Comparison of ENCODE assay signal across 15 cellular contexts in the genomic region with DNA sequence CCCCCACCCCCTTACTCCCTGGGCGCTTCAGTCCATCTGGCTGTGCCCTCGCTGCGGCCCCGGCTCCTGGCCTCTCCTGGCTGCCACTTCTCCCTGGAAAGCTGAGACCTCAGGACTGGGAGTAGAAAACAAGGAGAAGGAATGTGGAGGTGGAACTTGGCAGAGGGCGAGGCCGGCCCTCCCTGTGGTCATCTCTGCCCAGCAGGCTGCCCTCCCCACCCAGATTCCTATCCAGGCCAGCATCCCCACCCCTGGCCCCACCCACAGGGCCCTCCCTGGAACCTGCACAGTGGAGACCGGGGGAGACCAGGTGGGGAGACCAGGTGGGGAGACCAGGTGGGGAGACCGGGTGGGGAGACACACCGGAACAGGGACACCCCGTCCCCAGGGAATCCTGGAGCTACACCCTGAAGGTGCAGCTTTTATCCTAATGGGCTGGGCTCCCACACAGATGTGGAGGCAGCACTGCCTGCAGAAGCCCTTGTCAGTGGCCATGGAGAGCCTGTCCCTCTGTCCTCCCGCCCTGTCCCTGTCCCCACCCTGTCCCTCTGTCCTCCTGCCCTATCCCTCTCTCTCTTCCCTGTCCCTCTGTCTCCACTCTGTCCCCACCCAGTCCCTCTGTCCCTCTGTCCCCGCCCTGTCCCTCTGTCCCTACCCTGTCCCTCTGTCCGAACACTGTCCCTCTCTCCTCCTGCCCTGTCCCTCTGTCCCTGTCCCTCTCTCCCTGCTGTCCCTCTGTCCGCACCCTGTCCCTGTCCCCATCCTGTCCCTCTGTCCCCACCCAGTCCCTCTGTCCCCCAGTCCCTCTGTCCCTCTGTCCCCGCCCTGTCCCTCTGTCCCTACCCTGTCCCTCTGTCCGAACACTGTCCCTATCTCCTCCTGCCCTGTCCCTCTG.
DNase-seq lines count a peak whose midpoint lies in the region; ATAC-seq, FAIRE-seq and TF ChIP-seq lines count a peak whose summit lies in the region.
"Had no signal": no experiment of that assay in that cellular context is flagged by ENCODE, and none has a peak within 500 bp of the region (broad histone marks: within the 10 kb centered on the region; RNA-seq: fewer than 3 reads in every experiment).

No MANE protein-coding gene starts in this region.

- no peaks in the 10 kb centered on the region for H3K4me1 Mint-ChIP-seq in activated T-helper 17 cell treated with anti-CD3 and anti-CD28 coated beads, Interleukin-2, amount 50 U/mL, for 72 hours

- H3K4me3 ChIP-seq in coronary artery: no peak overlapping the region
- H3K4me3 ChIP-seq: ascending aorta, tibial artery had no signal

- H3K27ac Mint-ChIP-seq in activated T-helper 17 cell treated with anti-CD3 and anti-CD28 coated beads, Interleukin-2, amount 50 U/mL, for 72 hours: no peak overlapping the region

- no peak for FAIRE-seq in GM12891 (lab: Jason Lieb, UNC)
- FAIRE-seq: endometrium, GM19239 had no signal

- TF ChIP-seq CTCF in coronary artery (IDR thresholded peaks at IDR 0.05) (no peak), GM10248 (IDR thresholded peaks at IDR 0.05; ENCODE audit: control extremely low read depth, extremely low read depth, low read depth, missing control alignments) (no peak)

- TF ChIP-seq POLR2A in GM12891 (IDR thresholded peaks at IDR 0.05; ENCODE audit: low read depth, low read length): no peak

- POLR2A ChIA-PET in GM10248 (lab: Yijun Ruan, JAX): no interaction called here

- no peaks in the 10 kb centered on the region for H3K36me3 Mint-ChIP-seq in activated T-helper 17 cell treated with anti-CD3 and anti-CD28 coated beads, Interleukin-2, amount 50 U/mL, for 72 hours (ENCODE audit: low read depth)

- CTCF ChIA-PET in GM10248 (lab: Yijun Ruan, JAX): interaction anchor here (1.3 kb wide), 1 partner anchor 37 kb away, joined by 9 read pairs; no protein-coding TSS in a partner anchor

- peak; percentile 47 for ATAC-seq in sciatic nerve
- ATAC-seq in activated T-helper 17 cell treated with anti-CD3 and anti-CD28 coated beads, Interleukin-2, amount 50 U/mL, for 72 hours (replicated peaks): no peak

- no peak overlapping the region for H3K27ac ChIP-seq in coronary artery
- H3K27ac ChIP-seq: ascending aorta, tibial artery had no signal

- H3K9me3 Mint-ChIP-seq in activated T-helper 17 cell treated with anti-CD3 and anti-CD28 coated beads, Interleukin-2, amount 50 U/mL, for 72 hours: no peaks in the 10 kb centered on the region
- H3K9me3 Mint-ChIP-seq: naive B cell had no signal

- H3K27me3 Mint-ChIP-seq in activated T-helper 17 cell treated with anti-CD3 and anti-CD28 coated beads, Interleukin-2, amount 50 U/mL, for 72 hours: peaks cover 15% of the 10 kb centered on the region

- H3K4me3 Mint-ChIP-seq in activated T-helper 17 cell treated with anti-CD3 and anti-CD28 coated beads, Interleukin-2, amount 50 U/mL, for 72 hours: no peak overlapping the region
- H3K4me3 Mint-ChIP-seq: naive B cell had no signal

- intact Hi-C loops in sciatic nerve (cut with DNase I): loop anchor here (5.0 kb wide), 1 partner anchor 165 kb away; no protein-coding TSS in a partner anchor

- peak; percentile 31 for DNase-seq in GM03348 (ENCODE audit: low spot score)
- peak; percentile 70 for DNase-seq in M059J (ENCODE audit: low read depth)
- peak; percentile 38 for DNase-seq in coronary artery (ENCODE audit: low spot score)
- no peak for DNase-seq in sciatic nerve (ENCODE audit: low spot score)
- no peak for DNase-seq in GM10248 (ENCODE audit: extremely low spot score)
- no peak for DNase-seq in GM12891 (ENCODE audit: insufficient read length, low spot score)
- DNase-seq: DMS153, naive B cell, NCI-H1930, NCI-H510A treated with DMSO at 0.1 percent for 48 hours had no signal

TF ChIP-seq in GM12891, 5 proteins besides CTCF, POLR2A, EP300 and RAD21:
- no peak for TF ChIP-seq SPI1 (IDR thresholded peaks at IDR 0.05; ENCODE audit: low read depth, low read length)
- no peak for TF ChIP-seq TAF1 (IDR thresholded peaks at IDR 0.05; ENCODE audit: low read depth, low read length)
- TF ChIP-seq POU2F2 (IDR thresholded peaks at IDR 0.05; ENCODE audit: low read depth, low read length): no peak
- TF ChIP-seq PAX5 (IDR thresholded peaks at IDR 0.05; ENCODE audit: insufficient read depth, low read length, severe bottlenecking): no peak
- no peak for TF ChIP-seq POLR2AphosphoS5 (IDR thresholded peaks at IDR 0.05; ENCODE audit: low read depth, low read length)

Comparison
In these comparisons a context has a peak if more than half of its experiments do, and no peak if none do; other contexts are left out.
1. DNase-seq: peak in GM03348 (single experiment), M059J (single experiment) and coronary artery (single experiment); none in sciatic nerve (single experiment), GM10248 (single experiment) and GM12891 (single experiment).